Comparison of ENCODE assay signal across 1 cellular context in genomic region chr5:149551227-149552037, GRCh38.
TF ChIP-seq lines count a peak whose summit lies in the region.

Gene CSNK1A1 (minus strand): TSS chr5:149551439. CDS start chr5:149550964, 475 bp downstream.

TF ChIP-seq in HEK293, 187 proteins besides CTCF, POLR2A, EP300 and RAD21 (continued from another document and continues in another):
- TF ChIP-seq ZNF518A (tag by site-specific recombination; conservative IDR thresholded peaks at IDR 0.05; ENCODE audit: low read depth), result 0 out of 2 replicates have a peak, but pooled peaks have one; percentile 49
- TF ChIP-seq ZNF501 (tag by site-specific recombination; IDR thresholded peaks at IDR 0.05), result peak; percentile 71
- no peak for TF ChIP-seq ZBTB21 (tag by site-specific recombination; IDR thresholded peaks at IDR 0.05)
- no peak for TF ChIP-seq ZNF645 (tag by site-specific recombination; IDR thresholded peaks at IDR 0.05)
- no peak for TF ChIP-seq ZNF776 (tag by site-specific recombination; IDR thresholded peaks at IDR 0.05; ENCODE audit: borderline replicate concordance)
- TF ChIP-seq ZNF24 (tag by site-specific recombination; IDR thresholded peaks at IDR 0.05), result peak; percentile 63; the same call in 1 of the 2 replicates
- peak; percentile 91 for TF ChIP-seq ZNF660 (tag by site-specific recombination; IDR thresholded peaks at IDR 0.05)
- TF ChIP-seq, protein P1, sequence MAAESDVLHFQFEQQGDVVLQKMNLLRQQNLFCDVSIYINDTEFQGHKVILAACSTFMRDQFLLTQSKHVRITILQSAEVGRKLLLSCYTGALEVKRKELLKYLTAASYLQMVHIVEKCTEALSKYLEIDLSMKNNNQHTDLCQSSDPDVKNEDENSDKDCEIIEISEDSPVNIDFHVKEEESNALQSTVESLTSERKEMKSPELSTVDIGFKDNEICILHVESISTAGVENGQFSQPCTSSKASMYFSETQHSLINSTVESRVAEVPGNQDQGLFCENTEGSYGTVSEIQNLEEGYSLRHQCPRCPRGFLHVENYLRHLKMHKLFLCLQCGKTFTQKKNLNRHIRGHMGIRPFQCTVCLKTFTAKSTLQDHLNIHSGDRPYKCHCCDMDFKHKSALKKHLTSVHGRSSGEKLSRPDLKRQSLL (tag by site-specific recombination; IDR thresholded peaks at IDR 0.05), result no peak; the same call in 1 of the 2 replicates
- peak; percentile 80 for TF ChIP-seq YY2 (tag by site-specific recombination; IDR thresholded peaks at IDR 0.05)
- no peak for TF ChIP-seq ZNF19 (tag by site-specific recombination; IDR thresholded peaks at IDR 0.05; ENCODE audit: low read depth)
- TF ChIP-seq KLF9 (tag by site-specific recombination; IDR thresholded peaks at IDR 0.05; ENCODE audit: low read depth), result peak; percentile 63
- peak; percentile 22; the same call in 1 of the 2 replicates for TF ChIP-seq ZFP37 (tag by site-specific recombination; IDR thresholded peaks at IDR 0.05)
- TF ChIP-seq ZFP69B (tag by site-specific recombination; IDR thresholded peaks at IDR 0.05), result no peak
- no peak for TF ChIP-seq ZNF530 (tag by site-specific recombination; IDR thresholded peaks at IDR 0.05; ENCODE audit: low read depth)
- no peak for TF ChIP-seq ZBTB1 (tag by site-specific recombination; IDR thresholded peaks at IDR 0.05)
- TF ChIP-seq ZNF138 (tag by site-specific recombination; IDR thresholded peaks at IDR 0.05; ENCODE audit: borderline replicate concordance), result no peak
- TF ChIP-seq, protein P2, sequence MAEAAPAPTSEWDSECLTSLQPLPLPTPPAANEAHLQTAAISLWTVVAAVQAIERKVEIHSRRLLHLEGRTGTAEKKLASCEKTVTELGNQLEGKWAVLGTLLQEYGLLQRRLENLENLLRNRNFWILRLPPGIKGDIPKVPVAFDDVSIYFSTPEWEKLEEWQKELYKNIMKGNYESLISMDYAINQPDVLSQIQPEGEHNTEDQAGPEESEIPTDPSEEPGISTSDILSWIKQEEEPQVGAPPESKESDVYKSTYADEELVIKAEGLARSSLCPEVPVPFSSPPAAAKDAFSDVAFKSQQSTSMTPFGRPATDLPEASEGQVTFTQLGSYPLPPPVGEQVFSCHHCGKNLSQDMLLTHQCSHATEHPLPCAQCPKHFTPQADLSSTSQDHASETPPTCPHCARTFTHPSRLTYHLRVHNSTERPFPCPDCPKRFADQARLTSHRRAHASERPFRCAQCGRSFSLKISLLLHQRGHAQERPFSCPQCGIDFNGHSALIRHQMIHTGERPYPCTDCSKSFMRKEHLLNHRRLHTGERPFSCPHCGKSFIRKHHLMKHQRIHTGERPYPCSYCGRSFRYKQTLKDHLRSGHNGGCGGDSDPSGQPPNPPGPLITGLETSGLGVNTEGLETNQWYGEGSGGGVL (tag by site-specific recombination; IDR thresholded peaks at IDR 0.05), result no peak
- TF ChIP-seq, protein P3, sequence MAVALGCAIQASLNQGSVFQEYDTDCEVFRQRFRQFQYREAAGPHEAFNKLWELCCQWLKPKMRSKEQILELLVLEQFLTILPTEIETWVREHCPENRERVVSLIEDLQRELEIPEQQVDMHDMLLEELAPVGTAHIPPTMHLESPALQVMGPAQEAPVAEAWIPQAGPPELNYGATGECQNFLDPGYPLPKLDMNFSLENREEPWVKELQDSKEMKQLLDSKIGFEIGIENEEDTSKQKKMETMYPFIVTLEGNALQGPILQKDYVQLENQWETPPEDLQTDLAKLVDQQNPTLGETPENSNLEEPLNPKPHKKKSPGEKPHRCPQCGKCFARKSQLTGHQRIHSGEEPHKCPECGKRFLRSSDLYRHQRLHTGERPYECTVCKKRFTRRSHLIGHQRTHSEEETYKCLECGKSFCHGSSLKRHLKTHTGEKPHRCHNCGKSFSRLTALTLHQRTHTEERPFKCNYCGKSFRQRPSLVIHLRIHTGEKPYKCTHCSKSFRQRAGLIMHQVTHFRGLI (tag by site-specific recombination; IDR thresholded peaks at IDR 0.05), result peak; percentile 52; the same call in 1 of the 2 replicates
- peak; percentile 79 for TF ChIP-seq SP7 (tag by site-specific recombination; IDR thresholded peaks at IDR 0.05)
- TF ChIP-seq ZNF157 (tag by site-specific recombination; IDR thresholded peaks at IDR 0.05), result no peak
- TF ChIP-seq KLF16 (tag by site-specific recombination; IDR thresholded peaks at IDR 0.05), result no peak
- no peak for TF ChIP-seq ZNF654 (tag by site-specific recombination; IDR thresholded peaks at IDR 0.05; ENCODE audit: low read depth)
- TF ChIP-seq TCF7L2 (IDR thresholded peaks at IDR 0.05; ENCODE audit: borderline replicate concordance, low read depth, low read length), result peak; percentile 87
- TF ChIP-seq SCRT2 (tag by site-specific recombination; IDR thresholded peaks at IDR 0.05), result peak; percentile 100
- no peak for TF ChIP-seq ZNF37A (tag by site-specific recombination; IDR thresholded peaks at IDR 0.05)
- TF ChIP-seq, protein P4, sequence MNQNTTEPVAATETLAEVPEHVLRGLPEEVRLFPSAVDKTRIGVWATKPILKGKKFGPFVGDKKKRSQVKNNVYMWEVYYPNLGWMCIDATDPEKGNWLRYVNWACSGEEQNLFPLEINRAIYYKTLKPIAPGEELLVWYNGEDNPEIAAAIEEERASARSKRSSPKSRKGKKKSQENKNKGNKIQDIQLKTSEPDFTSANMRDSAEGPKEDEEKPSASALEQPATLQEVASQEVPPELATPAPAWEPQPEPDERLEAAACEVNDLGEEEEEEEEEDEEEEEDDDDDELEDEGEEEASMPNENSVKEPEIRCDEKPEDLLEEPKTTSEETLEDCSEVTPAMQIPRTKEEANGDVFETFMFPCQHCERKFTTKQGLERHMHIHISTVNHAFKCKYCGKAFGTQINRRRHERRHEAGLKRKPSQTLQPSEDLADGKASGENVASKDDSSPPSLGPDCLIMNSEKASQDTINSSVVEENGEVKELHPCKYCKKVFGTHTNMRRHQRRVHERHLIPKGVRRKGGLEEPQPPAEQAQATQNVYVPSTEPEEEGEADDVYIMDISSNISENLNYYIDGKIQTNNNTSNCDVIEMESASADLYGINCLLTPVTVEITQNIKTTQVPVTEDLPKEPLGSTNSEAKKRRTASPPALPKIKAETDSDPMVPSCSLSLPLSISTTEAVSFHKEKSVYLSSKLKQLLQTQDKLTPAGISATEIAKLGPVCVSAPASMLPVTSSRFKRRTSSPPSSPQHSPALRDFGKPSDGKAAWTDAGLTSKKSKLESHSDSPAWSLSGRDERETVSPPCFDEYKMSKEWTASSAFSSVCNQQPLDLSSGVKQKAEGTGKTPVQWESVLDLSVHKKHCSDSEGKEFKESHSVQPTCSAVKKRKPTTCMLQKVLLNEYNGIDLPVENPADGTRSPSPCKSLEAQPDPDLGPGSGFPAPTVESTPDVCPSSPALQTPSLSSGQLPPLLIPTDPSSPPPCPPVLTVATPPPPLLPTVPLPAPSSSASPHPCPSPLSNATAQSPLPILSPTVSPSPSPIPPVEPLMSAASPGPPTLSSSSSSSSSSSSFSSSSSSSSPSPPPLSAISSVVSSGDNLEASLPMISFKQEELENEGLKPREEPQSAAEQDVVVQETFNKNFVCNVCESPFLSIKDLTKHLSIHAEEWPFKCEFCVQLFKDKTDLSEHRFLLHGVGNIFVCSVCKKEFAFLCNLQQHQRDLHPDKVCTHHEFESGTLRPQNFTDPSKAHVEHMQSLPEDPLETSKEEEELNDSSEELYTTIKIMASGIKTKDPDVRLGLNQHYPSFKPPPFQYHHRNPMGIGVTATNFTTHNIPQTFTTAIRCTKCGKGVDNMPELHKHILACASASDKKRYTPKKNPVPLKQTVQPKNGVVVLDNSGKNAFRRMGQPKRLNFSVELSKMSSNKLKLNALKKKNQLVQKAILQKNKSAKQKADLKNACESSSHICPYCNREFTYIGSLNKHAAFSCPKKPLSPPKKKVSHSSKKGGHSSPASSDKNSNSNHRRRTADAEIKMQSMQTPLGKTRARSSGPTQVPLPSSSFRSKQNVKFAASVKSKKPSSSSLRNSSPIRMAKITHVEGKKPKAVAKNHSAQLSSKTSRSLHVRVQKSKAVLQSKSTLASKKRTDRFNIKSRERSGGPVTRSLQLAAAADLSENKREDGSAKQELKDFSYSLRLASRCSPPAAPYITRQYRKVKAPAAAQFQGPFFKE (tag by site-specific recombination; IDR thresholded peaks at IDR 0.05; ENCODE audit: borderline replicate concordance), result no peak
- TF ChIP-seq OVOL3 (tag by site-specific recombination; IDR thresholded peaks at IDR 0.05), result 0 out of 2 replicates have a peak, but pooled peaks have one; percentile 10
- no peak for TF ChIP-seq ZNF223 (tag by site-specific recombination; IDR thresholded peaks at IDR 0.05)
- no peak for TF ChIP-seq ZNF214 (tag by site-specific recombination; IDR thresholded peaks at IDR 0.05; ENCODE audit: borderline replicate concordance)
- TF ChIP-seq ZNF18 (tag by site-specific recombination; IDR thresholded peaks at IDR 0.05), result no peak
- peak; percentile 86 for TF ChIP-seq ZNF2 (tag by site-specific recombination; IDR thresholded peaks at IDR 0.05)
- TF ChIP-seq ZNF366 (tag by site-specific recombination; conservative IDR thresholded peaks at IDR 0.05), result 0 out of 2 replicates have a peak, but pooled peaks have one; percentile 17
- no peak for TF ChIP-seq ZNF114 (tag by site-specific recombination; IDR thresholded peaks at IDR 0.05)
- no peak for TF ChIP-seq HIC1 (tag by site-specific recombination; IDR thresholded peaks at IDR 0.05)
- peak; percentile 63 for TF ChIP-seq IKZF3 (tag by site-specific recombination; IDR thresholded peaks at IDR 0.05)
- no peak for TF ChIP-seq ZNF544 (tag by site-specific recombination; IDR thresholded peaks at IDR 0.05)
- TF ChIP-seq HOXA7 (CRISPR knock-in tag; IDR thresholded peaks at IDR 0.05; ENCODE audit: borderline replicate concordance), result no peak
